37 cellular contexts compared by ENCODE assay signal in genomic region chr4:181967401-181967800, GRCh38.
"Had no signal": no experiment of that assay in that cellular context is flagged by ENCODE, and none has a peak within 500 bp of the region (broad histone marks: within the 10 kb centered on the region; RNA-seq: fewer than 3 reads in every experiment).

No MANE protein-coding gene starts in this region.

- DNase-seq: activated B cell treated with CpG ODN at 0.5 μM for 24 hours; activated CD4-positive, alpha-beta memory T cell treated with anti-CD3 and anti-CD28 coated beads for 36 hours; activated CD4-positive, alpha-beta T cell treated with anti-CD3 and anti-CD28 coated beads for 4 hours; activated CD4-positive, alpha-beta T cell treated with anti-CD3 and anti-CD28 coated beads, Interleukin-2, amount 50 U/mL, for 1 hour; activated CD4-positive, CD25-positive, alpha-beta regulatory T cell treated with anti-CD3 and anti-CD28 coated beads, Interleukin-2, amount 50 U/mL, for 72 hours; activated CD8-positive, alpha-beta memory T cell treated with anti-CD3 and anti-CD28 coated beads, Interleukin-2, amount 50 U/mL, for 4 hours; activated gamma-delta T cell treated with Interleukin-2 at 50 U/mL for 16 hours; activated naive CD4-positive, alpha-beta T cell treated with anti-CD3 and anti-CD28 coated beads for 36 hours; activated T-cell treated with anti-CD3 and anti-CD28 coated beads for 4 hours; activated T-cell treated with anti-CD3 and anti-CD28 coated beads, Interleukin-2, amount 50 U/mL, for 4 hours; adrenal gland; caudate nucleus; cerebellar nuclear complex; Karpas-422; KBM-7; MG63; NCI-H1048; NCI-H1105 treated with DMSO at 0.1 percent for 48 hours; NCI-H1436 treated with DMSO at 0.1 percent for 48 hours; NCI-H1694 treated with DMSO at 0.1 percent for 48 hours; NCI-H2029; NCI-H345; NCI-H526; NCI-H748 treated with DMSO at 0.1 percent for 48 hours; NK-92 treated with Interleukin-12 subunit alpha and Interleukin-12 subunit beta, amount 100 ng/mL, for 24 hours; PC-3; Peyer's patch; Right ventricle myocardium superior; RPMI8226; SK-N-SH; T-cell; T-helper 17 cell; T-helper 9 cell had no signal

- H3K27ac Mint-ChIP-seq: activated B cell treated with CpG ODN at 0.5 μM for 24 hours; activated CD4-positive, alpha-beta memory T cell treated with anti-CD3 and anti-CD28 coated beads for 36 hours; activated naive CD4-positive, alpha-beta T cell treated with anti-CD3 and anti-CD28 coated beads for 36 hours; activated naive CD4-positive, alpha-beta T cell treated with anti-CD3 and anti-CD28 coated beads, Interleukin-2, amount 50 U/mL, for 72 hours; activated T-helper 1 cell treated with anti-CD3 and anti-CD28 coated beads, Interleukin-12 subunit alpha, Interleukin-12 subunit beta, Interleukin-2, Interleukin-4 antibody, amounts not matched to agents 30 ng/mL and 10 ng/mL and 1 ng/mL, durations not matched to agents 14 hours and 24 hours and 36 hours; brain; T-cell; T-helper 17 cell had no signal

- H3K4me1 Mint-ChIP-seq: T-cell, T-helper 17 cell had no signal

- H3K36me3 ChIP-seq: adrenal gland, MG63, Peyer's patch had no signal

- H3K9me3 Mint-ChIP-seq: activated CD4-positive, alpha-beta memory T cell treated with anti-CD3 and anti-CD28 coated beads for 36 hours; activated T-cell treated with anti-CD3 and anti-CD28 coated beads, Interleukin-2, amount 50 U/mL, for 4 hours; activated T-helper 1 cell treated with anti-CD3 and anti-CD28 coated beads, Interleukin-12 subunit alpha, Interleukin-12 subunit beta, Interleukin-2, Interleukin-4 antibody, amounts not matched to agents 30 ng/mL and 10 ng/mL and 1 ng/mL, durations not matched to agents 14 hours and 24 hours and 36 hours; brain had no signal

- H3K9ac ChIP-seq: SK-N-SH had no signal

- H3K4me3 Mint-ChIP-seq: activated B cell treated with CpG ODN at 0.5 μM for 24 hours; activated CD4-positive, alpha-beta memory T cell treated with anti-CD3 and anti-CD28 coated beads for 36 hours; activated naive CD4-positive, alpha-beta T cell treated with anti-CD3 and anti-CD28 coated beads for 36 hours; activated T-cell treated with anti-CD3 and anti-CD28 coated beads, Interleukin-2, amount 50 U/mL, for 4 hours; activated T-helper 1 cell treated with anti-CD3 and anti-CD28 coated beads, Interleukin-12 subunit alpha, Interleukin-12 subunit beta, Interleukin-2, Interleukin-4 antibody, amounts not matched to agents 30 ng/mL and 10 ng/mL and 1 ng/mL, durations not matched to agents 14 hours and 24 hours and 36 hours; brain; T-cell; T-helper 17 cell had no signal

- ATAC-seq: activated naive CD4-positive, alpha-beta T cell treated with anti-CD3 and anti-CD28 coated beads, Interleukin-2, amount 50 U/mL, for 72 hours; activated T-cell treated with anti-CD3 and anti-CD28 coated beads, Interleukin-2, amount 50 U/mL, for 4 hours; PC-3; T-cell; T-helper 17 cell had no signal

- H3K9me3 ChIP-seq: adrenal gland, MG63, Peyer's patch, SK-N-SH had no signal

- H3K27ac ChIP-seq: adrenal gland, Peyer's patch, VCaP had no signal

- H3K4me1 ChIP-seq: adrenal gland, Peyer's patch had no signal

- H3K36me3 Mint-ChIP-seq: activated CD4-positive, alpha-beta memory T cell treated with anti-CD3 and anti-CD28 coated beads for 36 hours; activated naive CD4-positive, alpha-beta T cell treated with anti-CD3 and anti-CD28 coated beads, Interleukin-2, amount 50 U/mL, for 72 hours; brain; T-cell had no signal

- H3K27me3 ChIP-seq: adrenal gland, MG63, Peyer's patch had no signal

- H3K4me3 ChIP-seq: adrenal gland, MG63, Peyer's patch had no signal

- H3K27me3 Mint-ChIP-seq: activated B cell treated with CpG ODN at 0.5 μM for 24 hours; activated CD4-positive, alpha-beta memory T cell treated with anti-CD3 and anti-CD28 coated beads for 36 hours; brain; T-cell; T-helper 17 cell had no signal
